Comparison of ENCODE assay signal across 24 cellular contexts in the genomic region with DNA sequence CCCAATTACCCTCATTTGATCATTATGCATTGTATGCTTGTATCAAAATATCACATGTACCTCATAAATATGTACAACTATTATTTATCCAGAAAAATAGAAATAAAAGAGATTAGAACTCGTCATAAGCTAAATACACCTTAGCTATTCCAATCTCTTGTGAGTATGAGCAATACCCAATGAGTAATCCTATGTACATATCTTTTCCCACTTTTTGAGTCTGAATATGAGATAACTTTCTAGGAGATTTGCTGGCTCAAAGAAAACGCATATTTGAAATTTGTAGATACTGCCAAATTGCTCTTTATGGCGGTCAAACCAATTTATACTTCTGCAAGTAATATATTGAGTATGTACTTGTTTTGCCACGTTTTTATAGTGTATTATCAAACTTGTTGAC. TPM values are rescaled to one million over a fixed set of nuclear protein-coding genes. Genes with fewer than 3 reads are reported as not detected.
DNase-seq lines count a peak whose midpoint lies in the region; ATAC-seq, FAIRE-seq and TF ChIP-seq lines count a peak whose summit lies in the region.
"Had no signal": no experiment of that assay in that cellular context is flagged by ENCODE, and none has a peak within 500 bp of the region (broad histone marks: within the 10 kb centered on the region; RNA-seq: fewer than 3 reads in every experiment).

No MANE protein-coding gene starts in this region.

- H3K36me3 Mint-ChIP-seq in mesothelial cell of epicardium: peaks cover 9% of the 10 kb centered on the region
- H3K36me3 Mint-ChIP-seq: CD8-positive, alpha-beta memory T cell had no signal

- no peak overlapping the region for H3K27ac Mint-ChIP-seq in mesothelial cell of epicardium
- H3K27ac Mint-ChIP-seq: CD14-positive monocyte; CD8-positive, alpha-beta memory T cell had no signal

- TF ChIP-seq EP300 in A549 (IDR thresholded peaks at IDR 0.05): no peak

- H3K9me2 ChIP-seq in MM.1S (replicated peaks; ENCODE audit: insufficient read depth, low read length): no peaks in the 10 kb centered on the region

- 65% methylated on average over 4 of the region's 4 CpGs for WGBS in A549 (ENCODE audit: missing lambda C conversion rate)
- WGBS in right cardiac atrium: 93% methylated on average over 4 of the region's 4 CpGs

- H3K36me3 ChIP-seq in MM.1S (replicated peaks; ENCODE audit: insufficient read depth, low read length) (peaks cover 7% of the 10 kb centered on the region; the same call in 1 of the 2 replicates), SK-N-MC (ENCODE audit: insufficient read depth, low read length) (peaks cover 55% of the 10 kb centered on the region)

- DNase-seq in A549 (ENCODE audit: low read depth in 1 of 2, low spot score in 1 of 2): no peak
- no peak for DNase-seq in MM.1S
- no peak for DNase-seq in SK-N-MC (ENCODE audit: low read depth, low spot score)
- peak; percentile 53 for DNase-seq in epithelial cell of esophagus (ENCODE audit: low read depth)
- no peak for DNase-seq in anterior cingulate cortex (lab: John Stamatoyannopoulos, UW)
- no peak for DNase-seq in mesothelial cell of epicardium (ENCODE audit: low spot score in 2 of 2, unreplicated experiment in 2 of 2)
- DNase-seq in NCI-H2081 treated with DMSO at 0.1 percent for 48 hours (lab: John Stamatoyannopoulos, UW): no peak
- no peak for DNase-seq in right cardiac atrium
- DNase-seq: ACHN; BE2C; CD8-positive, alpha-beta memory T cell; DND-41; NCI-H1105 treated with DMSO at 0.1 percent for 48 hours; NCI-H146; NCI-H2029; NCI-H526 treated with DMSO at 0.1 percent for 48 hours had no signal

- ATAC-seq in A549: peak in 1 of 2 experiments; percentile 61; a peak in 2 of 6 replicates
- no peak for ATAC-seq in right cardiac atrium
- ATAC-seq: HepG2, K562, Panc1, SK-N-SH treated with all-trans-retinoic acid at 6 μM for 48 hours had no signal

- H3K4me1 ChIP-seq in A549 (peaks cover 16% of the 10 kb centered on the region; the same call in 2 of the 3 replicates), MM.1S (ENCODE audit: low read length) (peaks cover 68% of the 10 kb centered on the region), right cardiac atrium (ENCODE audit: control insufficient read depth, insufficient read depth, low read length) (no peaks in the 10 kb centered on the region)

- FAIRE-seq in A549 (lab: Jason Lieb, UNC): peak; percentile 51
- FAIRE-seq: H1, HepG2, K562 had no signal

- peak overlapping the region; percentile 21; the same call in 1 of the 2 replicates for H3K9ac ChIP-seq in MM.1S (ENCODE audit: low read length)
- no peak overlapping the region for H3K9ac ChIP-seq in SK-N-MC (ENCODE audit: insufficient read length)

- TF ChIP-seq CTCF in A549 (IDR thresholded peaks at IDR 0.05) (no peak), MM.1S (IDR thresholded peaks at IDR 0.05; ENCODE audit: low read length) (no peak), epithelial cell of esophagus (IDR thresholded peaks at IDR 0.05; ENCODE audit: insufficient read depth, low read depth, low read length, missing control alignments) (no peak), mesothelial cell of epicardium (IDR thresholded peaks at IDR 0.05; ENCODE audit: unreplicated experiment) (no peak)

- H3K9me3 ChIP-seq in A549 (no peaks in the 10 kb centered on the region), MM.1S (replicated peaks; ENCODE audit: insufficient read depth, low read length) (no peaks in the 10 kb centered on the region), SK-N-MC (ENCODE audit: low read depth, low read length) (no peaks in the 10 kb centered on the region; the same call in 1 of the 2 replicates), right cardiac atrium (ENCODE audit: control insufficient read depth, low read length) (no peaks in the 10 kb centered on the region)
- H3K9me3 ChIP-seq: BE2C had no signal

- peaks cover 14% of the 10 kb centered on the region for H3K4me1 Mint-ChIP-seq in mesothelial cell of epicardium

- H2AFZ ChIP-seq in MM.1S (ENCODE audit: low read length): no peak overlapping the region

- H3K79me2 ChIP-seq in MM.1S (ENCODE audit: low read length): peaks cover 100% of the 10 kb centered on the region

- no peak overlapping the region for H3K4me3 ChIP-seq in A549
- peak overlapping the region; percentile 8; the same call in 1 of the 2 replicates for H3K4me3 ChIP-seq in MM.1S (ENCODE audit: low read length)
- no peak overlapping the region for H3K4me3 ChIP-seq in SK-N-MC
- H3K4me3 ChIP-seq in epithelial cell of esophagus (ENCODE audit: low read length): no peak overlapping the region
- no peak overlapping the region for H3K4me3 ChIP-seq in right cardiac atrium (ENCODE audit: low read length)
- H3K4me3 ChIP-seq: K562 had no signal

- peak overlapping the region; percentile 8; the same call in 2 of the 3 replicates for H3K4me2 ChIP-seq in A549
- peak overlapping the region; percentile 85 for H3K4me2 ChIP-seq in MM.1S (ENCODE audit: low read depth, low read length)

- peaks cover 99% of the 10 kb centered on the region for H4K20me1 ChIP-seq in MM.1S (ENCODE audit: insufficient read depth, low read length)

- POLR2A ChIA-PET in A549 (lab: Yijun Ruan, JAX): no interaction called here

- no peak for TF ChIP-seq RAD21 in A549 (conservative IDR thresholded peaks at IDR 0.05 in 1 of 2, IDR thresholded peaks at IDR 0.05 in 1 of 2)

- H3K27me3 ChIP-seq in MM.1S (replicated peaks; ENCODE audit: insufficient read depth, low read length) (no peaks in the 10 kb centered on the region), right cardiac atrium (ENCODE audit: control insufficient read depth, insufficient read depth) (no peaks in the 10 kb centered on the region)
- H3K27me3 ChIP-seq: BE2C had no signal

- H3K9me3 Mint-ChIP-seq in mesothelial cell of epicardium: peaks cover 10% of the 10 kb centered on the region
- H3K9me3 Mint-ChIP-seq: CD8-positive, alpha-beta memory T cell had no signal

- no peak overlapping the region for H3K4me3 Mint-ChIP-seq in mesothelial cell of epicardium
- H3K4me3 Mint-ChIP-seq: CD14-positive monocyte; CD8-positive, alpha-beta memory T cell had no signal

- no peaks in the 10 kb centered on the region for H3K27me3 Mint-ChIP-seq in mesothelial cell of epicardium (ENCODE audit: low read depth)

- H3K27ac ChIP-seq in A549 (no peak overlapping the region), MM.1S (ENCODE audit: low read length) (peak overlapping the region; percentile 19; the same call in 1 of the 2 replicates), SK-N-MC (peak overlapping the region; percentile 56), right cardiac atrium (ENCODE audit: low read length) (no peak overlapping the region)
- H3K27ac ChIP-seq: 22Rv1 had no signal

- peaks cover 65% of the 10 kb centered on the region for H3F3A ChIP-seq in MM.1S (ENCODE audit: insufficient read depth, low read length)

- CTCF ChIA-PET in A549 (lab: Yijun Ruan, JAX): interaction anchor here (0.7 kb wide), 1 partner anchor 515 kb away, joined by 3 read pairs; no protein-coding TSS in a partner anchor

- intact Hi-C loops in right cardiac atrium (cut with DNase I): no loop called here

- TF ChIP-seq POLR2A in A549 (IDR thresholded peaks at IDR 0.05; ENCODE audit: low read length): no peak

TF ChIP-seq in A549, 52 proteins besides CTCF, POLR2A, EP300 and RAD21:
- TF ChIP-seq SREBF2 (IDR thresholded peaks at IDR 0.05): no peak
- TF ChIP-seq FOSL2 (IDR thresholded peaks at IDR 0.05): no peak
- peak; percentile 49; the same call in 1 of the 2 replicates for TF ChIP-seq FOSL2 (CRISPR knock-in tag; IDR thresholded peaks at IDR 0.05)
- no peak for TF ChIP-seq NFE2L2 (conservative IDR thresholded peaks at IDR 0.05; ENCODE audit: low read length)

RNA-seq across cellular contexts. Expression of gene PRKD3, which starts 24.1 kb away (rescaled TPM):
- polyA plus RNA-seq in A549 (2011; rRNA removed) (26.9 and 28.9 TPM in 2 replicates), A549 (2017; fragmentation: RNase III; extraction: RNeasy Plus Mini Kit Qiagen cat#74134 plus additional on column Dnase treatment) (16.1 to 18.2 TPM (median 16.6 TPM) in 3 replicates), right cardiac atrium (5.6 TPM)
- polyA plus RNA-seq in A549 (2012; cell fraction: cytosol; rRNA removed): 5.2 and 6.6 TPM in 2 replicates
- polyA plus RNA-seq in A549 (2012; cell fraction: nucleus; rRNA removed): 3.6 and 5.1 TPM in 2 replicates
- 19.1 and 22.3 TPM in 2 replicates for polyA minus RNA-seq in A549 (2011; rRNA and poly(A)+ RNA removed)
- total RNA-seq in mesothelial cell of epicardium (65.5 to 67.3 TPM (median 66.9 TPM) in 3 replicates), right cardiac atrium (10 to 100 TPM; 17.4 to 24.6 (median 20.6) TPM)

RNA-seq across cellular contexts. Expression of gene QPCT, which starts 43.9 kb away (rescaled TPM):
- polyA plus RNA-seq in A549 (2011; rRNA removed) (42.7 and 68.7 TPM in 2 replicates), A549 (2017; fragmentation: RNase III; extraction: RNeasy Plus Mini Kit Qiagen cat#74134 plus additional on column Dnase treatment) (16.6 to 20.0 TPM (median 18.7 TPM) in 3 replicates), right cardiac atrium (3.1 TPM)
- polyA plus RNA-seq in A549 (2012; cell fraction: cytosol; rRNA removed): 6.6 and 9.2 TPM in 2 replicates
- 6.0 and 7.1 TPM in 2 replicates for polyA plus RNA-seq in A549 (2012; cell fraction: nucleus; rRNA removed)
- polyA minus RNA-seq in A549 (2011; rRNA and poly(A)+ RNA removed): 42.8 and 63.3 TPM in 2 replicates
- total RNA-seq in mesothelial cell of epicardium (0.16 to 0.45 TPM (median 0.36 TPM) in 3 replicates), right cardiac atrium (1 to 10 TPM; 1.7 to 7.3 (median 2.3) TPM)
- total RNA-seq: K562, MCF 10A had no signal

Comparison
In these comparisons a context has a peak if more than half of its experiments do, and no peak if none do; other contexts are left out.
1. H3K27ac ChIP-seq: peak in MM.1S (single experiment) and SK-N-MC (single experiment); none in A549 (0 of 2) and right cardiac atrium (single experiment).